In the genomic region with DNA sequence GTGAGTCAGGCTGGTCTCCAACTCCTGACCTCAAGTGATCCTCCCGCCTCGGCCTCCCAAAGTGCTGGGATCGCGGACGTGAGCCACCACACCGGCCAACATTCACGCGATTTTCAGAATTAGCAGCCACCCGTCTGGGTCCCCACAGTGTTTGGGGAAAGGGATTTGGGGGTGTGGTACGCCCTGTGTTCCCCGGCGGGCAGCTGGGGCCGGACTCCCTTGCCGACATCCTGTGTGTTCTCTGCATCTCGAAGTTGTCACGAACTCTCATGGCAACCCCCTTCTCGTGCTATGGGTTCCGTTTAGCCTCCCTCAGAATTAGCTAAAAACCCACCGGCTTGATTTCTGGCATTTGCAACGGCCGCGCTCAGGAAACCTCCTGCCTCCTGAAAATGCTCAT, we compare ENCODE assay signal across 21 cellular contexts.
A peak's percentile ranks its signal among the peaks of the same experiment; 100 is the strongest.
DNase-seq lines count a peak whose midpoint lies in the region; ATAC-seq and TF ChIP-seq lines count a peak whose summit lies in the region.
"Had no signal": no experiment of that assay in that cellular context is flagged by ENCODE, and none has a peak within 500 bp of the region (broad histone marks: within the 10 kb centered on the region; RNA-seq: fewer than 3 reads in every experiment).

No MANE protein-coding gene starts in this region.

- H2AFZ ChIP-seq in neural cell (ENCODE audit: low read depth, low read length): no peak overlapping the region
- no peak overlapping the region for H2AFZ ChIP-seq in Karpas-422 (ENCODE audit: low read length)
- H2AFZ ChIP-seq: GM23248 had no signal

- intact Hi-C loops in cardiac septum (cut with DNase I) (no loop called here), right cardiac atrium (cut with DNase I) (no loop called here), spleen (cut with DNase I; ENCODE audit: low total_unique reads) (no loop called here)

- H3K4me3 Mint-ChIP-seq in progenitor cell of endocrine pancreas (ENCODE audit: low read depth): no peak overlapping the region
- H3K4me3 Mint-ChIP-seq: B cell; CD4-positive, CD25-positive, alpha-beta regulatory T cell; CD8-positive, alpha-beta T cell had no signal

- no peak overlapping the region for H3K4me2 ChIP-seq in neural cell (ENCODE audit: low read length)
- H3K4me2 ChIP-seq in Karpas-422 (ENCODE audit: low read depth, low read length, poor library complexity, severe bottlenecking): no peak overlapping the region
- H3K4me2 ChIP-seq: BLaER1 had no signal

- no peaks in the 10 kb centered on the region for H3K9me2 ChIP-seq in neural cell (ENCODE audit: insufficient read depth, low read length)
- no peaks in the 10 kb centered on the region for H3K9me2 ChIP-seq in Karpas-422 (replicated peaks; ENCODE audit: insufficient read depth, low read length)

- no peaks in the 10 kb centered on the region for H3K4me1 Mint-ChIP-seq in progenitor cell of endocrine pancreas (ENCODE audit: low read depth)
- H3K4me1 Mint-ChIP-seq: B cell; CD4-positive, CD25-positive, alpha-beta regulatory T cell had no signal

- no peaks in the 10 kb centered on the region for H3K79me2 ChIP-seq in neural cell (replicated peaks; ENCODE audit: insufficient read depth, low read length)
- H3K79me2 ChIP-seq in Karpas-422 (ENCODE audit: low read length): no peaks in the 10 kb centered on the region

- no peaks in the 10 kb centered on the region for H3K36me3 Mint-ChIP-seq in progenitor cell of endocrine pancreas (ENCODE audit: insufficient read depth)
- H3K36me3 Mint-ChIP-seq: CD4-positive, CD25-positive, alpha-beta regulatory T cell; CD8-positive, alpha-beta T cell had no signal

- H3K36me3 ChIP-seq in neural cell (ENCODE audit: insufficient read depth, low read length): no peaks in the 10 kb centered on the region
- no peaks in the 10 kb centered on the region for H3K36me3 ChIP-seq in spleen
- H3K36me3 ChIP-seq in Karpas-422 (ENCODE audit: insufficient read depth, low read length): no peaks in the 10 kb centered on the region
- H3K36me3 ChIP-seq: BLaER1 had no signal

- H3K27ac ChIP-seq in right cardiac atrium (ENCODE audit: low read length): no peak overlapping the region
- H3K27ac ChIP-seq in neural cell (ENCODE audit: low read length): peak overlapping the region; percentile 20
- H3K27ac ChIP-seq in spleen: no peak overlapping the region
- H3K27ac ChIP-seq in Karpas-422 (ENCODE audit: low read length): no peak overlapping the region
- H3K27ac ChIP-seq: 22Rv1, BLaER1, C4-2B, GM23248 had no signal

- TF ChIP-seq CTCF in neural cell (IDR thresholded peaks at IDR 0.05; ENCODE audit: poor library complexity, severe bottlenecking): no peak
- no peak for TF ChIP-seq CTCF in spleen (IDR thresholded peaks at IDR 0.05 in 8 of 11, conservative IDR thresholded peaks at IDR 0.05 in 3 of 11)
- TF ChIP-seq CTCF in progenitor cell of endocrine pancreas (IDR thresholded peaks at IDR 0.05; ENCODE audit: unreplicated experiment): no peak

- no peaks in the 10 kb centered on the region for H3K9me3 ChIP-seq in right cardiac atrium (ENCODE audit: control insufficient read depth, low read length)
- H3K9me3 ChIP-seq in neural cell (ENCODE audit: low read length): no peaks in the 10 kb centered on the region
- peaks cover 0 to 20% (median 5%) of the 10 kb centered on the region in 8 donors for H3K9me3 ChIP-seq in spleen
- no peaks in the 10 kb centered on the region for H3K9me3 ChIP-seq in Karpas-422 (ENCODE audit: low read length)
- H3K9me3 ChIP-seq: BLaER1, Caco-2 had no signal

- peaks cover 6% of the 10 kb centered on the region for H3K9me3 Mint-ChIP-seq in progenitor cell of endocrine pancreas (ENCODE audit: low read depth)
- H3K9me3 Mint-ChIP-seq: CD8-positive, alpha-beta T cell had no signal

- no peaks in the 10 kb centered on the region for H3K27me3 ChIP-seq in right cardiac atrium (ENCODE audit: control insufficient read depth, insufficient read depth)
- no peaks in the 10 kb centered on the region for H3K27me3 ChIP-seq in neural cell (ENCODE audit: insufficient read depth, low read depth, low read length)
- H3K27me3 ChIP-seq in spleen (replicated peaks in 1 of 7): no peaks in the 10 kb centered on the region
- no peaks in the 10 kb centered on the region for H3K27me3 ChIP-seq in Karpas-422 (ENCODE audit: low read length)
- H3K27me3 ChIP-seq: BLaER1 had no signal

- H3K4me3 ChIP-seq in right cardiac atrium (ENCODE audit: low read length) (no peak overlapping the region), neural cell (ENCODE audit: low read length) (no peak overlapping the region), spleen (no peak overlapping the region), Karpas-422 (ENCODE audit: low read length) (no peak overlapping the region)
- H3K4me3 ChIP-seq: BLaER1, GM23248 had no signal

- no peak for TF ChIP-seq RAD21 in neural cell (conservative IDR thresholded peaks at IDR 0.05)

- H3F3A ChIP-seq in neural cell (ENCODE audit: insufficient read depth, low read length, poor library complexity, severe bottlenecking): no peaks in the 10 kb centered on the region

- TF ChIP-seq EP300 in neural cell (conservative IDR thresholded peaks at IDR 0.05; ENCODE audit: poor library complexity, severe bottlenecking): no peak

- H4K20me1 ChIP-seq in neural cell (ENCODE audit: insufficient read depth) (no peaks in the 10 kb centered on the region), Karpas-422 (ENCODE audit: insufficient read depth, low read depth, low read length) (no peaks in the 10 kb centered on the region)
- H4K20me1 ChIP-seq: BLaER1 had no signal

- DNase-seq in cardiac septum (ENCODE audit: low spot score): peak; percentile 56
- no peak for DNase-seq in right cardiac atrium
- peak; percentile 5 for DNase-seq in iPS-NIHi7 (ENCODE audit: extremely low spot score)
- DNase-seq in spleen: peak; percentile 37
- DNase-seq in progenitor cell of endocrine pancreas (ENCODE audit: low spot score, unreplicated experiment): no peak
- no peak for DNase-seq in Karpas-422
- no peak for DNase-seq in D341Med (ENCODE audit: low spot score)
- DNase-seq: Caco-2; CD4-positive, CD25-positive, alpha-beta regulatory T cell; CD8-positive, alpha-beta T cell; DMS53; DMS79 treated with DMSO at 0.1 percent for 48 hours; GF-D8; GM23248; H7; HCEC 1CT had no signal

- TF ChIP-seq POLR2A in spleen (IDR thresholded peaks at IDR 0.05): no peak

- H3K27me3 Mint-ChIP-seq in progenitor cell of endocrine pancreas: no peaks in the 10 kb centered on the region
- H3K27me3 Mint-ChIP-seq: B cell; CD4-positive, CD25-positive, alpha-beta regulatory T cell had no signal

- H3K4me1 ChIP-seq in right cardiac atrium (ENCODE audit: control insufficient read depth, insufficient read depth, low read length) (no peaks in the 10 kb centered on the region), spleen (no peaks in the 10 kb centered on the region), Karpas-422 (ENCODE audit: low read length) (no peaks in the 10 kb centered on the region)
- H3K4me1 ChIP-seq: BLaER1, Caco-2 had no signal

- ATAC-seq in right cardiac atrium: no peak
- ATAC-seq: CD8-positive, alpha-beta T cell had no signal

- H3K9ac ChIP-seq in neural cell (ENCODE audit: low read length) (no peak overlapping the region), Karpas-422 (ENCODE audit: low read length) (no peak overlapping the region)
- H3K9ac ChIP-seq: BLaER1, GM23248 had no signal

- no peak overlapping the region for H3K27ac Mint-ChIP-seq in progenitor cell of endocrine pancreas
- H3K27ac Mint-ChIP-seq: B cell; CD4-positive, CD25-positive, alpha-beta regulatory T cell; CD8-positive, alpha-beta T cell had no signal

- WGBS in right cardiac atrium: 90% methylated on average over 22 of the region's 22 CpGs
- 88 to 94% (median 90%) methylated on average over 21 to 22 of the region's 22 CpGs for WGBS in spleen, 5 donors

TF ChIP-seq in neural cell, 6 proteins besides CTCF, POLR2A, EP300 and RAD21:
- TF ChIP-seq POLR2AphosphoS5 (IDR thresholded peaks at IDR 0.05) (no peak), MXI1 (conservative IDR thresholded peaks at IDR 0.05; ENCODE audit: poor library complexity, severe bottlenecking) (no peak), TAF1 (IDR thresholded peaks at IDR 0.05; ENCODE audit: low read depth) (no peak), EZH2 (IDR thresholded peaks at IDR 0.05; ENCODE audit: borderline replicate concordance, insufficient read depth, low read length, poor library complexity, severe bottlenecking) (no peak), SMC3 (conservative IDR thresholded peaks at IDR 0.05; ENCODE audit: poor library complexity) (no peak)
- TF ChIP-seq, protein P1, sequence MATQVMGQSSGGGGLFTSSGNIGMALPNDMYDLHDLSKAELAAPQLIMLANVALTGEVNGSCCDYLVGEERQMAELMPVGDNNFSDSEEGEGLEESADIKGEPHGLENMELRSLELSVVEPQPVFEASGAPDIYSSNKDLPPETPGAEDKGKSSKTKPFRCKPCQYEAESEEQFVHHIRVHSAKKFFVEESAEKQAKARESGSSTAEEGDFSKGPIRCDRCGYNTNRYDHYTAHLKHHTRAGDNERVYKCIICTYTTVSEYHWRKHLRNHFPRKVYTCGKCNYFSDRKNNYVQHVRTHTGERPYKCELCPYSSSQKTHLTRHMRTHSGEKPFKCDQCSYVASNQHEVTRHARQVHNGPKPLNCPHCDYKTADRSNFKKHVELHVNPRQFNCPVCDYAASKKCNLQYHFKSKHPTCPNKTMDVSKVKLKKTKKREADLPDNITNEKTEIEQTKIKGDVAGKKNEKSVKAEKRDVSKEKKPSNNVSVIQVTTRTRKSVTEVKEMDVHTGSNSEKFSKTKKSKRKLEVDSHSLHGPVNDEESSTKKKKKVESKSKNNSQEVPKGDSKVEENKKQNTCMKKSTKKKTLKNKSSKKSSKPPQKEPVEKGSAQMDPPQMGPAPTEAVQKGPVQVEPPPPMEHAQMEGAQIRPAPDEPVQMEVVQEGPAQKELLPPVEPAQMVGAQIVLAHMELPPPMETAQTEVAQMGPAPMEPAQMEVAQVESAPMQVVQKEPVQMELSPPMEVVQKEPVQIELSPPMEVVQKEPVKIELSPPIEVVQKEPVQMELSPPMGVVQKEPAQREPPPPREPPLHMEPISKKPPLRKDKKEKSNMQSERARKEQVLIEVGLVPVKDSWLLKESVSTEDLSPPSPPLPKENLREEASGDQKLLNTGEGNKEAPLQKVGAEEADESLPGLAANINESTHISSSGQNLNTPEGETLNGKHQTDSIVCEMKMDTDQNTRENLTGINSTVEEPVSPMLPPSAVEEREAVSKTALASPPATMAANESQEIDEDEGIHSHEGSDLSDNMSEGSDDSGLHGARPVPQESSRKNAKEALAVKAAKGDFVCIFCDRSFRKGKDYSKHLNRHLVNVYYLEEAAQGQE (IDR thresholded peaks at IDR 0.05; ENCODE audit: borderline replicate concordance): no peak

Comparison
In these comparisons a context has a peak if more than half of its experiments do, and no peak if none do; other contexts are left out.
1. DNase-seq: peak in cardiac septum (single experiment), iPS-NIHi7 (single experiment) and spleen (single experiment); none in right cardiac atrium (0 of 3), progenitor cell of endocrine pancreas (single experiment), Karpas-422 (single experiment) and D341Med (single experiment).